In the genomic region with DNA sequence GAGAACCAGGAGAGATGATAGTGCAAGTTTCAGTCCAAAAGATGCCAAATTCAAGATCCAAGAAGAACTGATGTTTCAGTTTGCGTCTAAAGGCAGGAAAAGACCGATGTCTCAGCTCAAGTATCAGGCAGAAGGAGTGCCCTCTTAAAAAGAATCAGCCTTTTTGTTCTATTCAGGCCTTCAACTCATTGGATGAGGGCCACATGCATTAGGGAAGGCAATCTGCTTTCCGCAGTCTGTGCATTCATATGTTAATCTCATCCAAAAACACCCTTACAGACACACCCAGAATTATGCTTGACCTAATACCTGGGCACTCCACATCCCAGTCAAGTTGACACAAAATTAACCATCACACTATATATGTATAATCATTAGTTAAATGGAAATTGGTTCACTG, we compare ENCODE assay signal across 26 cellular contexts.
"Had no signal": no experiment of that assay in that cellular context is flagged by ENCODE, and none has a peak within 500 bp of the region (broad histone marks: within the 10 kb centered on the region; RNA-seq: fewer than 3 reads in every experiment).

No MANE protein-coding gene starts in this region.

- H3K36me3 ChIP-seq: esophagus squamous epithelium, gastrocnemius medialis, thoracic aorta, vagina had no signal

- H3K27me3 ChIP-seq: gastrocnemius medialis, vagina had no signal

- H3K27me3 Mint-ChIP-seq: activated CD4-positive, alpha-beta T cell treated with anti-CD3 and anti-CD28 coated beads for 36 hours; type B pancreatic cell had no signal

- H3K36me3 Mint-ChIP-seq: activated naive CD8-positive, alpha-beta T cell treated with anti-CD3 and anti-CD28 coated beads, Interleukin-2, amount 10 ng/mL, durations not matched to agents 7 days and 5 days; type B pancreatic cell had no signal

- DNase-seq: activated B cell treated with CpG ODN at 0.5 μM for 24 hours; activated CD4-positive, alpha-beta T cell treated with anti-CD3 and anti-CD28 coated beads for 36 hours; activated CD4-positive, alpha-beta T cell treated with anti-CD3 and anti-CD28 coated beads, Interleukin-2, amount 50 U/mL, for 4 hours; activated CD8-positive, alpha-beta memory T cell treated with anti-CD3 and anti-CD28 coated beads, Interleukin-2, amount 50 U/mL, for 48 hours; activated naive CD4-positive, alpha-beta T cell treated with Interleukin-2 at 50 U/mL for 16 hours; activated naive CD8-positive, alpha-beta T cell treated with anti-CD3 and anti-CD28 coated beads, Interleukin-2, amount 10 ng/mL, durations not matched to agents 7 days and 5 days; activated T-cell treated with anti-CD3 and anti-CD28 coated beads, Interleukin-2, amount 50 U/mL, for 4 hours; amniotic stem cell; cerebellar nuclear complex; esophagus squamous epithelium; gastrocnemius medialis; head of caudate nucleus; hypothalamus; islet precursor cell; left cardiac atrium; mesenchymal stem cell; nucleus accumbens; stimulated activated CD4-positive, alpha-beta T cell treated with anti-CD3 and anti-CD28 coated beads, Interleukin-4, amount 100 ng/mL, for 1 hour; stimulated activated naive CD4-positive, alpha-beta T cell treated with Interleukin-2 at 50 U/mL for 16 hours; T-helper 9 cell had no signal

- H3K4me1 Mint-ChIP-seq: activated B cell treated with CpG ODN at 0.5 μM for 24 hours; activated CD4-positive, alpha-beta T cell treated with anti-CD3 and anti-CD28 coated beads for 36 hours; activated naive CD8-positive, alpha-beta T cell treated with anti-CD3 and anti-CD28 coated beads, Interleukin-2, amount 10 ng/mL, durations not matched to agents 7 days and 5 days had no signal

- H3K4me1 ChIP-seq: esophagus squamous epithelium, gastrocnemius medialis, parathyroid adenoma, vagina had no signal

- H3K4me3 ChIP-seq: coronary artery, esophagus squamous epithelium, gastrocnemius medialis, thoracic aorta, vagina had no signal

- H3K9me3 ChIP-seq: esophagus squamous epithelium, gastrocnemius medialis, thoracic aorta, vagina had no signal

- H3K79me2 ChIP-seq: parathyroid adenoma had no signal

- H3K4me3 Mint-ChIP-seq: activated B cell treated with CpG ODN at 0.5 μM for 24 hours; activated CD4-positive, alpha-beta T cell treated with anti-CD3 and anti-CD28 coated beads for 36 hours; activated naive CD8-positive, alpha-beta T cell treated with anti-CD3 and anti-CD28 coated beads, Interleukin-2, amount 10 ng/mL, durations not matched to agents 7 days and 5 days; activated T-cell treated with anti-CD3 and anti-CD28 coated beads, Interleukin-2, amount 50 U/mL, for 4 hours; nephron; type B pancreatic cell had no signal

- H2AFZ ChIP-seq: parathyroid adenoma had no signal

- H3K9me3 Mint-ChIP-seq: activated B cell treated with CpG ODN at 0.5 μM for 24 hours; activated naive CD8-positive, alpha-beta T cell treated with anti-CD3 and anti-CD28 coated beads, Interleukin-2, amount 10 ng/mL, durations not matched to agents 7 days and 5 days; activated T-cell treated with anti-CD3 and anti-CD28 coated beads, Interleukin-2, amount 50 U/mL, for 4 hours; type B pancreatic cell had no signal

- H3K27ac ChIP-seq: coronary artery, esophagus squamous epithelium, gastrocnemius medialis, parathyroid adenoma, thoracic aorta, vagina had no signal

- H3K27ac Mint-ChIP-seq: activated B cell treated with CpG ODN at 0.5 μM for 24 hours; activated CD4-positive, alpha-beta T cell treated with anti-CD3 and anti-CD28 coated beads for 36 hours; activated naive CD8-positive, alpha-beta T cell treated with anti-CD3 and anti-CD28 coated beads, Interleukin-2, amount 10 ng/mL, durations not matched to agents 7 days and 5 days; type B pancreatic cell had no signal

- H3K9ac ChIP-seq: parathyroid adenoma had no signal
